Comparison of ENCODE assay signal across 31 cellular contexts in genomic region chr3:153744884-153745283, GRCh38.
"Had no signal": no experiment of that assay in that cellular context is flagged by ENCODE, and none has a peak within 500 bp of the region (broad histone marks: within the 10 kb centered on the region; RNA-seq: fewer than 3 reads in every experiment).

No MANE protein-coding gene starts in this region.

- H3K27ac ChIP-seq: adrenal gland, cardiac muscle cell, colonic mucosa, epithelial cell of prostate, esophagus squamous epithelium, left lung, lower lobe of right lung, pancreas, prostate gland, thoracic aorta, upper lobe of left lung, vagina had no signal

- H3K4me3 ChIP-seq: adrenal gland, cardiac muscle cell, colonic mucosa, esophagus squamous epithelium, left lung, lower lobe of right lung, mucosa of descending colon, pancreas, prostate gland, thoracic aorta, upper lobe of left lung, vagina had no signal

- H3K27me3 ChIP-seq: adrenal gland, cardiac muscle cell, colonic mucosa, esophagus squamous epithelium, left lung, pancreas, upper lobe of left lung, vagina had no signal

- ATAC-seq: activated CD4-positive, alpha-beta T cell treated with anti-CD3 and anti-CD28 coated beads for 36 hours; left lung; lower lobe of right lung; mucosa of descending colon; pancreas; sciatic nerve; stimulated activated effector memory CD8-positive, alpha-beta T cell treated with anti-CD3 and anti-CD28 coated beads, Interleukin-12 subunit alpha, Interleukin-12 subunit beta, amount 100 ng/mL, for 72 hours had no signal

- H3K4me1 ChIP-seq: adrenal gland, colonic mucosa, left lung, lower lobe of right lung, pancreas, prostate gland, upper lobe of left lung, vagina had no signal

- DNase-seq: activated CD4-positive, alpha-beta T cell treated with anti-CD3 and anti-CD28 coated beads for 36 hours; activated CD4-positive, alpha-beta T cell treated with anti-CD3 and anti-CD28 coated beads, Interleukin-2, amount 50 U/mL, for 4 hours; activated CD4-positive, CD25-positive, alpha-beta regulatory T cell; activated CD8-positive, alpha-beta memory T cell treated with anti-CD3 and anti-CD28 coated beads for 24 hours; activated effector memory CD4-positive, alpha-beta T cell treated with anti-CD3 and anti-CD28 coated beads, Interleukin-2, amount 50 U/mL, for 16 hours; activated naive CD4-positive, alpha-beta T cell treated with anti-CD3 and anti-CD28 coated beads for 36 hours; activated naive CD8-positive, alpha-beta T cell treated with anti-CD3 and anti-CD28 coated beads for 36 hours; activated T-cell treated with anti-CD3 and anti-CD28 coated beads, Interleukin-2, amount 50 U/mL, for 1 hour; adrenal gland; aorta; cerebellar nuclear complex; colonic mucosa; effector CD8-positive, alpha-beta T cell; esophagus squamous epithelium; left lung; lower lobe of right lung; mucosa of descending colon; naive B cell; pancreas; retina; small intestine; stimulated activated CD4-positive, alpha-beta T cell treated with anti-CD3 and anti-CD28 coated beads, Interleukin-4, amount 100 ng/mL, for 24 hours; upper lobe of left lung had no signal

- FAIRE-seq: frontal cortex, small intestine had no signal

- H3K9me3 ChIP-seq: adrenal gland, colonic mucosa, esophagus squamous epithelium, left lung, lower lobe of right lung, mucosa of descending colon, pancreas, prostate gland, thoracic aorta, upper lobe of left lung, vagina had no signal

- H3K36me3 ChIP-seq: adrenal gland, cardiac muscle cell, colonic mucosa, esophagus squamous epithelium, left lung, lower lobe of right lung, pancreas, prostate gland, thoracic aorta, upper lobe of left lung, vagina had no signal
